In genomic region chr10:92080244-92080643, GRCh38 we compare ENCODE assay signal across 23 cellular contexts.
"Had no signal": no experiment of that assay in that cellular context is flagged by ENCODE, and none has a peak within 500 bp of the region (broad histone marks: within the 10 kb centered on the region; RNA-seq: fewer than 3 reads in every experiment).

No MANE protein-coding gene starts in this region.

- H3K4me1 ChIP-seq: neural progenitor cell, testis, uterus had no signal

- H3K4me3 ChIP-seq: body of pancreas, cardiac muscle cell, hepatocyte, left ventricle myocardium inferior, neural progenitor cell, testis, uterus had no signal

- H3K27ac Mint-ChIP-seq: activated CD4-positive, alpha-beta T cell treated with anti-CD3 and anti-CD28 coated beads, Interleukin-2, amount 10 ng/mL, durations not matched to agents 7 days and 5 days; activated CD8-positive, alpha-beta memory T cell treated with anti-CD3 and anti-CD28 coated beads, Interleukin-2, amount 10 ng/mL, durations not matched to agents 7 days and 5 days; activated CD8-positive, alpha-beta T cell treated with anti-CD3 and anti-CD28 coated beads for 36 hours; activated naive CD4-positive, alpha-beta T cell treated with anti-CD3 and anti-CD28 coated beads, Interleukin-2, amount 50 U/mL, for 24 hours; activated T-helper 1 cell treated with anti-CD3 and anti-CD28 coated beads, Interleukin-12 subunit alpha, Interleukin-12 subunit beta, Interleukin-2, Interleukin-4 antibody, amounts not matched to agents 30 ng/mL and 10 ng/mL and 1 ng/mL, durations not matched to agents 14 hours and 24 hours and 36 hours; mesothelial cell of epicardium; naive thymus-derived CD8-positive, alpha-beta T cell; neural progenitor cell; progenitor cell of endocrine pancreas; stimulated activated naive B cell treated with anti-CD40 and anti-IgM and Interleukin-4, amounts not matched to agents 10 μg/mL and 1 μg/mL and 100 μg/mL, for 72 hours had no signal

- H3K36me3 Mint-ChIP-seq: neural progenitor cell had no signal

- H3K27me3 ChIP-seq: body of pancreas, cardiac muscle cell, hepatocyte, neural progenitor cell, testis, uterus had no signal

- H3K36me3 ChIP-seq: neural progenitor cell, uterus had no signal

- H3K9me3 ChIP-seq: body of pancreas, left ventricle myocardium inferior, testis, uterus had no signal

- H3K4me1 Mint-ChIP-seq: activated CD4-positive, alpha-beta T cell treated with anti-CD3 and anti-CD28 coated beads, Interleukin-2, amount 10 ng/mL, durations not matched to agents 7 days and 5 days; activated CD8-positive, alpha-beta memory T cell treated with anti-CD3 and anti-CD28 coated beads, Interleukin-2, amount 10 ng/mL, durations not matched to agents 7 days and 5 days; activated naive CD4-positive, alpha-beta T cell treated with anti-CD3 and anti-CD28 coated beads, Interleukin-2, amount 50 U/mL, for 24 hours; stimulated activated naive B cell treated with anti-CD40 and anti-IgM and Interleukin-4, amounts not matched to agents 10 μg/mL and 1 μg/mL and 100 μg/mL, for 72 hours had no signal

- H3K27me3 Mint-ChIP-seq: activated CD4-positive, alpha-beta T cell treated with anti-CD3 and anti-CD28 coated beads, Interleukin-2, amount 10 ng/mL, durations not matched to agents 7 days and 5 days; activated CD8-positive, alpha-beta memory T cell treated with anti-CD3 and anti-CD28 coated beads, Interleukin-2, amount 10 ng/mL, durations not matched to agents 7 days and 5 days; activated CD8-positive, alpha-beta T cell treated with anti-CD3 and anti-CD28 coated beads for 36 hours; activated naive CD4-positive, alpha-beta T cell treated with anti-CD3 and anti-CD28 coated beads, Interleukin-2, amount 50 U/mL, for 24 hours; naive thymus-derived CD8-positive, alpha-beta T cell; progenitor cell of endocrine pancreas; stimulated activated naive B cell treated with anti-CD40 and anti-IgM and Interleukin-4, amounts not matched to agents 10 μg/mL and 1 μg/mL and 100 μg/mL, for 72 hours had no signal

- DNase-seq: activated CD4-positive, alpha-beta T cell treated with anti-CD3 and anti-CD28 coated beads, Interleukin-2, amount 10 ng/mL, durations not matched to agents 7 days and 5 days; activated CD8-positive, alpha-beta memory T cell treated with anti-CD3 and anti-CD28 coated beads, Interleukin-2, amount 10 ng/mL, durations not matched to agents 7 days and 5 days; activated CD8-positive, alpha-beta T cell treated with anti-CD3 and anti-CD28 coated beads for 36 hours; activated gamma-delta T cell; anterior cingulate cortex; body of pancreas; glutamatergic neuron; left ventricle myocardium inferior; naive thymus-derived CD8-positive, alpha-beta T cell; retina; stimulated activated CD4-positive, alpha-beta T cell treated with anti-CD3 and anti-CD28 coated beads, Interleukin-2, amount 100 ng/mL, for 48 hours; stimulated activated CD8-positive, alpha-beta memory T cell treated with anti-CD3 and anti-CD28 coated beads, Interleukin-4, amount 100 ng/mL, for 48 hours; stimulated activated naive B cell treated with anti-CD40 and anti-IgM and Interleukin-4, amounts not matched to agents 10 μg/mL and 1 μg/mL and 100 μg/mL, for 72 hours; testis; uterus had no signal

- H3K4me3 Mint-ChIP-seq: activated CD4-positive, alpha-beta T cell treated with anti-CD3 and anti-CD28 coated beads, Interleukin-2, amount 10 ng/mL, durations not matched to agents 7 days and 5 days; activated CD8-positive, alpha-beta memory T cell treated with anti-CD3 and anti-CD28 coated beads, Interleukin-2, amount 10 ng/mL, durations not matched to agents 7 days and 5 days; activated CD8-positive, alpha-beta T cell treated with anti-CD3 and anti-CD28 coated beads for 36 hours; activated naive CD4-positive, alpha-beta T cell treated with anti-CD3 and anti-CD28 coated beads, Interleukin-2, amount 50 U/mL, for 24 hours; activated T-helper 1 cell treated with anti-CD3 and anti-CD28 coated beads, Interleukin-12 subunit alpha, Interleukin-12 subunit beta, Interleukin-2, Interleukin-4 antibody, amounts not matched to agents 30 ng/mL and 10 ng/mL and 1 ng/mL, durations not matched to agents 14 hours and 24 hours and 36 hours; mesothelial cell of epicardium; naive thymus-derived CD8-positive, alpha-beta T cell; neural progenitor cell; stimulated activated naive B cell treated with anti-CD40 and anti-IgM and Interleukin-4, amounts not matched to agents 10 μg/mL and 1 μg/mL and 100 μg/mL, for 72 hours had no signal

- ATAC-seq: activated CD4-positive, CD25-positive, alpha-beta regulatory T cell treated with anti-CD3 and anti-CD28 coated beads, Interleukin-2, amount 50 U/mL, for 24 hours; activated CD8-positive, alpha-beta memory T cell treated with anti-CD3 and anti-CD28 coated beads, Interleukin-2, amount 10 ng/mL, durations not matched to agents 7 days and 5 days; activated CD8-positive, alpha-beta T cell treated with anti-CD3 and anti-CD28 coated beads for 36 hours; body of pancreas; naive thymus-derived CD8-positive, alpha-beta T cell; stimulated activated naive B cell treated with anti-CD40 and anti-IgM and Interleukin-4, amounts not matched to agents 10 μg/mL and 1 μg/mL and 100 μg/mL, for 72 hours had no signal

- H3K27ac ChIP-seq: body of pancreas, cardiac muscle cell, hepatocyte, left ventricle myocardium inferior, neural progenitor cell, testis, uterus had no signal
